In genomic region chr4:1567808-1568581, GRCh38 we compare ENCODE assay signal across 19 cellular contexts.
DNase-seq lines count a peak whose midpoint lies in the region; ATAC-seq and TF ChIP-seq lines count a peak whose summit lies in the region.
"Had no signal": no experiment of that assay in that cellular context is flagged by ENCODE, and none has a peak within 500 bp of the region (broad histone marks: within the 10 kb centered on the region; RNA-seq: fewer than 3 reads in every experiment).

No MANE protein-coding gene starts in this region.

- no peaks in the 10 kb centered on the region for H3K9me3 Mint-ChIP-seq in activated CD4-positive, alpha-beta T cell treated with anti-CD3 and anti-CD28 coated beads for 36 hours (ENCODE audit: low read depth)
- H3K9me3 Mint-ChIP-seq in stimulated activated memory B cell treated with anti-CD40 and anti-IgM and Interleukin-4, amounts not matched to agents 10 μg/mL and 1 μg/mL and 100 μg/mL, for 72 hours, result peaks cover 2% of the 10 kb centered on the region
- H3K9me3 Mint-ChIP-seq: CD8-positive, alpha-beta T cell; stimulated activated naive CD8-positive, alpha-beta T cell treated with anti-CD3 and anti-CD28 coated beads, Interleukin-15, Interleukin-2, amounts not matched to agents 100 ng/mL and 50 ng/mL, for 24 hours had no signal

- H3K9me3 ChIP-seq in right cardiac atrium (ENCODE audit: control insufficient read depth, low read length) (no peaks in the 10 kb centered on the region), breast epithelium (no peaks in the 10 kb centered on the region)
- H3K9me3 ChIP-seq: pancreas, Peyer's patch had no signal

- no peak for TF ChIP-seq POLR2A in breast epithelium (IDR thresholded peaks at IDR 0.05)

- no peak for ATAC-seq in activated CD4-positive, alpha-beta T cell treated with anti-CD3 and anti-CD28 coated beads for 36 hours
- no peak for ATAC-seq in right cardiac atrium
- peak; percentile 18 for ATAC-seq in stimulated activated memory B cell treated with anti-CD40 and anti-IgM and Interleukin-4, amounts not matched to agents 10 μg/mL and 1 μg/mL and 100 μg/mL, for 72 hours
- ATAC-seq: CD8-positive, alpha-beta T cell; pancreas had no signal

- CTCF ChIA-PET in activated CD4-positive, alpha-beta T cell treated with anti-CD3 and anti-CD28 coated beads for 36 hours (lab: Charles Lee), result interaction anchor here (0.9 kb wide), 1 partner anchor 52 kb away, joined by 3 read pairs; no protein-coding TSS in a partner anchor
- CTCF ChIA-PET in RWPE1 (lab: Yijun Ruan, JAX), result no interaction called here

- no peaks in the 10 kb centered on the region for H3K27me3 ChIP-seq in right cardiac atrium (ENCODE audit: control insufficient read depth, insufficient read depth)
- peaks cover 13 to 62% of the 10 kb centered on the region in 2 donors for H3K27me3 ChIP-seq in breast epithelium
- H3K27me3 ChIP-seq: Peyer's patch had no signal

- peaks cover 3% of the 10 kb centered on the region for H3K4me1 Mint-ChIP-seq in activated CD4-positive, alpha-beta T cell treated with anti-CD3 and anti-CD28 coated beads for 36 hours
- peaks cover 12% of the 10 kb centered on the region for H3K4me1 Mint-ChIP-seq in stimulated activated memory B cell treated with anti-CD40 and anti-IgM and Interleukin-4, amounts not matched to agents 10 μg/mL and 1 μg/mL and 100 μg/mL, for 72 hours

- no peak overlapping the region for H3K27ac Mint-ChIP-seq in activated CD4-positive, alpha-beta T cell treated with anti-CD3 and anti-CD28 coated beads for 36 hours
- H3K27ac Mint-ChIP-seq in stimulated activated memory B cell treated with anti-CD40 and anti-IgM and Interleukin-4, amounts not matched to agents 10 μg/mL and 1 μg/mL and 100 μg/mL, for 72 hours, result no peak overlapping the region
- H3K27ac Mint-ChIP-seq: CD8-positive, alpha-beta T cell; stimulated activated naive CD8-positive, alpha-beta T cell treated with anti-CD3 and anti-CD28 coated beads, Interleukin-15, Interleukin-2, amounts not matched to agents 100 ng/mL and 50 ng/mL, for 24 hours had no signal

- intact Hi-C loops in activated CD4-positive, alpha-beta T cell treated with anti-CD3 and anti-CD28 coated beads for 36 hours (cut with DNase I, micrococcal nuclease), result no loop called here
- intact Hi-C loops in right cardiac atrium (cut with DNase I), result no loop called here
- intact Hi-C loops in breast epithelium (cut with DNase I; ENCODE audit: low total_unique reads), result loop anchor here (10.0 kb wide), 1 partner anchor 913 kb away; no protein-coding TSS in a partner anchor

- H3K4me3 Mint-ChIP-seq in activated CD4-positive, alpha-beta T cell treated with anti-CD3 and anti-CD28 coated beads for 36 hours, result no peak overlapping the region
- H3K4me3 Mint-ChIP-seq in stimulated activated memory B cell treated with anti-CD40 and anti-IgM and Interleukin-4, amounts not matched to agents 10 μg/mL and 1 μg/mL and 100 μg/mL, for 72 hours, result peak overlapping the region; percentile 5
- H3K4me3 Mint-ChIP-seq: CD8-positive, alpha-beta T cell; stimulated activated naive CD8-positive, alpha-beta T cell treated with anti-CD3 and anti-CD28 coated beads, Interleukin-15, Interleukin-2, amounts not matched to agents 100 ng/mL and 50 ng/mL, for 24 hours had no signal

- H3K4me3 ChIP-seq in right cardiac atrium (ENCODE audit: low read length) (no peak overlapping the region), breast epithelium (no peak overlapping the region)
- H3K4me3 ChIP-seq: pancreas had no signal

- H3K4me1 ChIP-seq in right cardiac atrium (ENCODE audit: control insufficient read depth, insufficient read depth, low read length) (no peaks in the 10 kb centered on the region), breast epithelium (no peaks in the 10 kb centered on the region)
- H3K4me1 ChIP-seq: pancreas, Peyer's patch had no signal

- peak; percentile 45 for DNase-seq in activated CD4-positive, alpha-beta T cell treated with anti-CD3 and anti-CD28 coated beads for 36 hours
- DNase-seq in activated CD4-positive, alpha-beta T cell treated with anti-CD3 and anti-CD28 coated beads, Interleukin-2, amount 50 U/mL, for 1 hour, result no peak
- peak; percentile 85 for DNase-seq in NCI-H1048 (lab: John Stamatoyannopoulos, UW)
- peak; percentile 16 to 56 (median 47) for DNase-seq in right cardiac atrium
- DNase-seq in RWPE1 (ENCODE audit: low spot score), result no peak
- DNase-seq in Kasumi-1 (lab: John Stamatoyannopoulos, UW), result no peak
- no peak for DNase-seq in breast epithelium (ENCODE audit: low spot score in 2 of 2)
- DNase-seq: activated naive CD4-positive, alpha-beta T cell; cortex of kidney; erythroblast; islet precursor cell; MM.1S; NCI-H2029; NCI-H748 treated with DMSO at 0.1 percent for 48 hours; Peyer's patch had no signal

- H3K36me3 Mint-ChIP-seq in activated CD4-positive, alpha-beta T cell treated with anti-CD3 and anti-CD28 coated beads for 36 hours (ENCODE audit: low read depth), result no peaks in the 10 kb centered on the region
- H3K36me3 Mint-ChIP-seq in stimulated activated memory B cell treated with anti-CD40 and anti-IgM and Interleukin-4, amounts not matched to agents 10 μg/mL and 1 μg/mL and 100 μg/mL, for 72 hours, result no peaks in the 10 kb centered on the region
- H3K36me3 Mint-ChIP-seq: CD8-positive, alpha-beta T cell had no signal

- TF ChIP-seq CTCF in RWPE1 (conservative IDR thresholded peaks at IDR 0.05; ENCODE audit: low read depth) (no peak), breast epithelium (IDR thresholded peaks at IDR 0.05) (no peak)

- POLR2A ChIA-PET in activated CD4-positive, alpha-beta T cell treated with anti-CD3 and anti-CD28 coated beads for 36 hours (lab: Charles Lee), result no interaction called here
- POLR2A ChIA-PET in RWPE1 (lab: Yijun Ruan, JAX; ENCODE audit: low non-redundant PET), result no interaction called here

- 45% methylated on average over 42 of the region's 42 CpGs for WGBS in right cardiac atrium

- no peaks in the 10 kb centered on the region for H3K27me3 Mint-ChIP-seq in activated CD4-positive, alpha-beta T cell treated with anti-CD3 and anti-CD28 coated beads for 36 hours
- peaks cover 61% of the 10 kb centered on the region for H3K27me3 Mint-ChIP-seq in stimulated activated memory B cell treated with anti-CD40 and anti-IgM and Interleukin-4, amounts not matched to agents 10 μg/mL and 1 μg/mL and 100 μg/mL, for 72 hours
- H3K27me3 Mint-ChIP-seq: stimulated activated naive CD8-positive, alpha-beta T cell treated with anti-CD3 and anti-CD28 coated beads, Interleukin-15, Interleukin-2, amounts not matched to agents 100 ng/mL and 50 ng/mL, for 24 hours had no signal

- no peaks in the 10 kb centered on the region for H3K36me3 ChIP-seq in breast epithelium
- H3K36me3 ChIP-seq: pancreas, Peyer's patch had no signal

- H3K27ac ChIP-seq in right cardiac atrium (ENCODE audit: low read length) (no peak overlapping the region), RWPE1 (no peak overlapping the region), breast epithelium (no peak overlapping the region)
- H3K27ac ChIP-seq: pancreas, Peyer's patch had no signal

Comparison
In these comparisons a context has a peak if more than half of its experiments do, and no peak if none do; other contexts are left out.
1. DNase-seq: peak in activated CD4-positive, alpha-beta T cell treated with anti-CD3 and anti-CD28 coated beads for 36 hours (single experiment), NCI-H1048 (single experiment) and right cardiac atrium (3 of 3); none in activated CD4-positive, alpha-beta T cell treated with anti-CD3 and anti-CD28 coated beads, Interleukin-2, amount 50 U/mL, for 1 hour (single experiment), RWPE1 (single experiment), Kasumi-1 (0 of 2) and breast epithelium (0 of 2).